In the genomic region with DNA sequence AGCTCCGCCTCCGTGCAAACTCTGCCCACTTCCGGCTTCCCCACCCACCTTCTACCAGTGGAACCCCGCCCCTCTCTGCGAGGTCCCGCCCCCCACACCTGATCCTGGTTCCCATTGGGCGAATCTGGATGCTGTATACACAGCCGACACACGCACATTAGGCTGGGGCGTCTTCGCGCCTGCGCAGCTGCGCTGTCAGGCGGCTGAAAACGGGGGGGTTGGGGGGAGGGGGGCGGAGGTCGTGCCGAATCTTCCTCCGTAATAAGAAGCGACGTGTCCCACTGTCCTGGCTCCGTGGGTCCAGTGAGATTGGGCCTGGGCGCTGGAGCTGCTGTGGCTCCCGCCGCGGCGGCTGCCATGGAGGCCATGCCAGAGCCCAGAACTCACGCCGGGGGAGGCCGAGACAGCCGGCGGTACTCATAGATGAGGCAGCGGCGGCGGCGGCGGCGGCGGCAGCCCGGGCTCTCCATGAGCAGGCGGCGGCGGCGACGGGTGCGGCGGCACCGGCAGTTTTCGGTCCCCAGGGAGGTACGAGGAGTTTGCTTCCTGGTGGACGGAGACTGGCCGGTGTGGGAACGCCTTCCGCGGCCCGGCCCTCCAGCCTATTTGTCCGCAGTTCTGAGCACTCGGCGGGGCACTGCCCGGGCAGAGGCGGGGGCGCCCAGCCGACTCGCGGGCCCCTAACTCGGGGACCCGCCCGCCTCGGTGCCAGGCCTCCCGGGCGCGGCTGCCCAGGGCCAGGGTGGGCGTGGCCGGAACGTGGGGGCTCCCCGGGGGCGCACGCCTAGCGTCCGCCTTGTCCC, we compare ENCODE assay signal across 8 cellular contexts.
DNase-seq lines count a peak whose midpoint lies in the region; ATAC-seq and TF ChIP-seq lines count a peak whose summit lies in the region.

No MANE protein-coding gene starts in this region.

- peak; percentile 76 for TF ChIP-seq POLR2A in GM19193 (IDR thresholded peaks at IDR 0.05; ENCODE audit: extremely low read depth, insufficient read depth, insufficient read length)

- DNase-seq in Ammon's horn (ENCODE audit: low spot score) (peak; percentile 98), NCI-H460 (ENCODE audit: extremely low read depth, low read depth) (peak; percentile 96), cerebellum (ENCODE audit: low spot score) (peak; percentile 98), kidney epithelial cell (ENCODE audit: low read depth) (peak; percentile 85)
- peak; percentile 95 for DNase-seq in activated CD4-positive, alpha-beta T cell treated with anti-CD3 and anti-CD28 coated beads for 1 hour
- peak; percentile 98 for DNase-seq in stimulated activated CD4-positive, alpha-beta T cell treated with anti-CD3 and anti-CD28 coated beads, Interleukin-15, amount 100 ng/mL, for 24 hours

- no peaks in the 10 kb centered on the region for H3K36me3 ChIP-seq in kidney epithelial cell (ENCODE audit: control insufficient read depth, insufficient read depth, low read length)

- ATAC-seq in HG03432 (IDR thresholded peaks at IDR 0.05; ENCODE audit: unreplicated experiment): peak; percentile 94

- H3K27me3 ChIP-seq in kidney epithelial cell (ENCODE audit: control insufficient read depth, insufficient read depth, low read length): no peaks in the 10 kb centered on the region

- no peak for TF ChIP-seq CTCF in kidney epithelial cell (IDR thresholded peaks at IDR 0.05; ENCODE audit: insufficient read depth, low read length, poor library complexity, severe bottlenecking)

- H3K4me3 ChIP-seq in kidney epithelial cell (ENCODE audit: low read depth, low read length): peak overlapping the region; percentile 74

Comparison
In these comparisons a context has a peak if more than half of its experiments do, and no peak if none do; other contexts are left out.
1. Peak in every context shown above with its lines: DNase-seq, ATAC-seq and H3K4me3 ChIP-seq.